22 cellular contexts compared by ENCODE assay signal in the genomic region with DNA sequence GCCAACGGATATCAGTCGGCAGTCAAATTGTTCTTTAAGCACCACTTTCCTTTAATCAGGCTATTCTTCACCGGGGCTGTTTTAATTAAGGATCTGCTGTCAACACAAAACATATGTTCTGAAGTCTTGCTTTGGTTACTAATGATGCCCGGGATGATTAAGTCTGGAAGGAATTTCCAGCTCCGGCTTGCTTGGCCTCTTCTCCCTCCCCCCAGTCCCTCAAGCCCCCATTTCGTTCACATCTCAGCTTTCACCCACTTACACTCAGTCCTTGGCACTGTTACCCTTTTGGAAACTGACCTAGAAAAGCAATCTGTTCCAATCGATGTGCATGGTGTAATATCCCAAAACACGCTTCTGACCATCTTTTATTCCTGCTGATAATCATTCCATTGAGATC.
DNase-seq lines count a peak whose midpoint lies in the region; TF ChIP-seq lines count a peak whose summit lies in the region.
"Had no signal": no experiment of that assay in that cellular context is flagged by ENCODE, and none has a peak within 500 bp of the region (broad histone marks: within the 10 kb centered on the region; RNA-seq: fewer than 3 reads in every experiment).

No MANE protein-coding gene starts in this region.

- H3K23ac ChIP-seq in mesenchymal stem cell (ENCODE audit: low read length in 2 of 2): no peak overlapping the region

- H3K36me3 ChIP-seq in mesenchymal stem cell (ENCODE audit: control insufficient read depth in 1 of 2, insufficient read depth in 2 of 2, low read depth in 1 of 2, low read length in 2 of 2): no peaks in the 10 kb centered on the region
- H3K36me3 ChIP-seq: adrenal gland, uterus had no signal

- H3K4ac ChIP-seq in mesenchymal stem cell (ENCODE audit: low read depth in 1 of 2, low read length in 2 of 2): no peak overlapping the region

- no peak overlapping the region for H4K91ac ChIP-seq in mesenchymal stem cell (ENCODE audit: low read length)

- no peak overlapping the region for H2AFZ ChIP-seq in mesenchymal stem cell (ENCODE audit: low read depth, low read length)

- H3K27me3 ChIP-seq in mesenchymal stem cell (ENCODE audit: control insufficient read depth in 1 of 2, insufficient read depth in 1 of 2, low read length in 2 of 2): no peaks in the 10 kb centered on the region
- H3K27me3 ChIP-seq: uterus had no signal

- no peaks in the 10 kb centered on the region for H3K79me1 ChIP-seq in mesenchymal stem cell (replicated peaks; ENCODE audit: low read length, poor library complexity, severe bottlenecking)

- H3K4me1 ChIP-seq in mesenchymal stem cell (ENCODE audit: control insufficient read depth, insufficient read depth, low read depth, low read length): no peaks in the 10 kb centered on the region
- H3K4me1 ChIP-seq: adrenal gland, uterus had no signal

- no peak overlapping the region for H4K8ac ChIP-seq in mesenchymal stem cell (ENCODE audit: low read length)

- TF ChIP-seq CTCF in AG09309 (IDR thresholded peaks at IDR 0.05; ENCODE audit: control insufficient read depth, insufficient read depth, low read depth, low read length, missing control alignments): no peak

- no peak overlapping the region for H2BK120ac ChIP-seq in mesenchymal stem cell (ENCODE audit: low read depth, low read length)

- peak overlapping the region; percentile 46 for H3K9ac ChIP-seq in mesenchymal stem cell (ENCODE audit: low read length)

- H2BK15ac ChIP-seq in mesenchymal stem cell (ENCODE audit: low read depth, poor library complexity, severe bottlenecking): no peak overlapping the region

- WGBS in mesenchymal stem cell: 54% methylated on average over 7 of the region's 8 CpGs

- no peak overlapping the region for H2BK5ac ChIP-seq in mesenchymal stem cell (ENCODE audit: low read depth, low read length, poor library complexity, severe bottlenecking)

- no peak overlapping the region for H2AK5ac ChIP-seq in mesenchymal stem cell (ENCODE audit: low read length, severe bottlenecking)

- H3K9me3 ChIP-seq in mesenchymal stem cell (ENCODE audit: control insufficient read depth, low read length): peaks cover 3% of the 10 kb centered on the region
- H3K9me3 ChIP-seq: adrenal gland, uterus had no signal

- H3K4me2 ChIP-seq in mesenchymal stem cell (ENCODE audit: low read length, poor library complexity, severe bottlenecking): no peak overlapping the region

- H3K14ac ChIP-seq in mesenchymal stem cell (ENCODE audit: low read length in 2 of 2): no peak overlapping the region

- no peak overlapping the region for H3K4me3 ChIP-seq in AG09309 (ENCODE audit: control insufficient read depth, low read depth, low read length)
- H3K4me3 ChIP-seq in mesenchymal stem cell (ENCODE audit: insufficient read depth in 1 of 2, low read depth in 1 of 2, low read length in 2 of 2): peak overlapping the region in 1 of 2 experiments; percentile 30
- H3K4me3 ChIP-seq: adrenal gland, uterus had no signal

- DNase-seq in AG09309 (ENCODE audit: low read depth) (peak; percentile 46), NCI-H82 (lab: John Stamatoyannopoulos, UW) (peak; percentile 60), dedifferentiated amniotic fluid mesenchymal stem cell (ENCODE audit: extremely low spot score) (peak; percentile 50), mesenchymal stem cell (no peak), NCI-H1930 (lab: John Stamatoyannopoulos, UW) (no peak), midbrain (lab: John Stamatoyannopoulos, UW) (no peak), COLO829 (ENCODE audit: low spot score) (no peak)
- DNase-seq in effector CD8-positive, alpha-beta T cell (lab: John Stamatoyannopoulos, UW): no peak
- DNase-seq: activated gamma-delta T cell treated with Interleukin-2 at 50 U/mL for 16 hours; adrenal gland; cerebellar nuclear complex; DMS153; effector CD4-positive, alpha-beta T cell; GOT3; head of caudate nucleus; naive thymus-derived CD8-positive, alpha-beta T cell; NCI-H2171 treated with DMSO at 0.1 percent for 48 hours; SIG-M5; stimulated activated CD8-positive, alpha-beta memory T cell treated with anti-CD3 and anti-CD28 coated beads, Interleukin-4, amount 100 ng/mL, for 48 hours; substantia nigra; T-helper 17 cell; uterus had no signal

- no peak overlapping the region for H3K27ac ChIP-seq in mesenchymal stem cell (ENCODE audit: low read length, poor library complexity, severe bottlenecking)
- H3K27ac ChIP-seq: adrenal gland, uterus had no signal

- H3K18ac ChIP-seq in mesenchymal stem cell (ENCODE audit: low read depth in 1 of 2, low read length in 2 of 2): no peak overlapping the region

- H2BK12ac ChIP-seq in mesenchymal stem cell (ENCODE audit: low read length in 2 of 2): no peak overlapping the region

Comparison
In these comparisons a context has a peak if more than half of its experiments do, and no peak if none do; other contexts are left out.
1. DNase-seq: peak in AG09309 (single experiment), NCI-H82 (single experiment) and dedifferentiated amniotic fluid mesenchymal stem cell (single experiment); none in mesenchymal stem cell (single experiment), effector CD8-positive, alpha-beta T cell (single experiment), NCI-H1930 (0 of 2), midbrain (single experiment) and COLO829 (single experiment).